ENCODE assay signal across 8 cellular contexts in genomic region chr7:4220011-4220410, GRCh38.
"Had no signal": no experiment of that assay in that cellular context is flagged by ENCODE, and none has a peak within 500 bp of the region (broad histone marks: within the 10 kb centered on the region; RNA-seq: fewer than 3 reads in every experiment).

No MANE protein-coding gene starts in this region.

- H3K4me3 ChIP-seq: GM12878 had no signal

- DNase-seq: GDM1, GF-D8 had no signal

- ATAC-seq: GM12878 had no signal

- FAIRE-seq: G401.6, GM12878, GM12891, GM12892, GM18507, GM19239 had no signal
